Comparison of ENCODE assay signal across 16 cellular contexts in the genomic region with DNA sequence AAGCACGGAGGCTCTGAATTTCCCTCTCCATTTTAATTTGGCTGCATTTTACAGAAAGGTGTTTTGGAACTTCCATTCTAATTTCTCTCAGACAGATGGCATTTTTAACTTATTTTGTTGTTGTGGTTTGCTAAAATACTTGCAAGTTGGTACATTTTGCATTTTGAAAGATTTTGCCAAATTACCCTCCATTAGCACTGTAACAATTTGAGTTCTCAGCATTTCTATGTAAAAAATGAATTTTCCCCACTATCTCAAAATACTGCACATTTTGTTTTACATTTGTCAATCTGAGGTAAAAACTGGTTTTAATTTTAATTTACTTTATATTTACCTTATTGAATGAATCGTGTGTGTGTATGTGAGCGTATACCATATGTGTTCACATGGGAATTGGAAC. TPM values are rescaled to one million over a fixed set of nuclear protein-coding genes. Genes with fewer than 3 reads are reported as not detected.
DNase-seq lines count a peak whose midpoint lies in the region; ATAC-seq and TF ChIP-seq lines count a peak whose summit lies in the region.
"Had no signal": no experiment of that assay in that cellular context is flagged by ENCODE, and none has a peak within 500 bp of the region (broad histone marks: within the 10 kb centered on the region; RNA-seq: fewer than 3 reads in every experiment).

No MANE protein-coding gene starts in this region.

- WGBS in mammary epithelial cell (ENCODE audit: low coverage, missing lambda C conversion rate), result 100% methylated on average over 3 of the region's 3 CpGs

- H3K9me3 ChIP-seq in BLaER1 (peaks cover 7% of the 10 kb centered on the region; the same call in 1 of the 2 replicates), Caco-2 (no peaks in the 10 kb centered on the region), mammary epithelial cell (replicated peaks; ENCODE audit: insufficient read depth, low read length) (no peaks in the 10 kb centered on the region)
- H3K9me3 ChIP-seq: sigmoid colon, tibial artery had no signal

- POLR2A ChIA-PET in Caco-2 (lab: Charles Lee), result no interaction called here
- POLR2A ChIA-PET in activated CD8-positive, alpha-beta T cell treated with anti-CD3 and anti-CD28 coated beads for 36 hours (lab: Charles Lee), result interaction anchor here (1.2 to 2.1 kb wide), 2 partner anchors 9 to 13 kb away, joined by 6 to 12 read pairs; no protein-coding TSS in a partner anchor

- TF ChIP-seq CTCF in Caco-2 (IDR thresholded peaks at IDR 0.05; ENCODE audit: insufficient read depth in 1 of 2, low read depth in 1 of 2, low read length in 1 of 2, severe bottlenecking in 1 of 2, unreplicated experiment in 1 of 2), result no peak
- no peak for TF ChIP-seq CTCF in activated CD8-positive, alpha-beta T cell treated with anti-CD3 and anti-CD28 coated beads for 36 hours (IDR thresholded peaks at IDR 0.05)
- no peak for TF ChIP-seq CTCF in mammary epithelial cell (conservative IDR thresholded peaks at IDR 0.05 in 1 of 2, IDR thresholded peaks at IDR 0.05 in 1 of 2; ENCODE audit: extremely low read depth in 1 of 2, insufficient read depth in 1 of 2, low read depth in 1 of 2, low read length in 2 of 2)

- in situ Hi-C loops in mammary epithelial cell (cut with MboI; ENCODE audit: low sequenced_read_pairs in 2 of 2), result no loop called here

- peak overlapping the region; percentile 18; the same call in 1 of the 2 replicates for H3K4me3 ChIP-seq in BLaER1
- H3K4me3 ChIP-seq in Caco-2 (ENCODE audit: low read depth, low read length), result no peak overlapping the region
- H3K4me3 ChIP-seq in mammary epithelial cell (replicated peaks in 1 of 3; ENCODE audit: insufficient read depth in 1 of 3, low read depth in 2 of 3, low read length in 3 of 3), result no peak overlapping the region
- H3K4me3 ChIP-seq: sigmoid colon, tibial artery had no signal

- no peak overlapping the region for H2AFZ ChIP-seq in mammary epithelial cell (ENCODE audit: low read depth, low read length)

- no peaks in the 10 kb centered on the region for H3K27me3 Mint-ChIP-seq in Caco-2 (ENCODE audit: insufficient read depth, unreplicated experiment)
- no peaks in the 10 kb centered on the region for H3K27me3 Mint-ChIP-seq in activated CD8-positive, alpha-beta T cell treated with anti-CD3 and anti-CD28 coated beads for 36 hours
- H3K27me3 Mint-ChIP-seq in naive B cell, result no peaks in the 10 kb centered on the region
- no peaks in the 10 kb centered on the region for H3K27me3 Mint-ChIP-seq in activated T-helper 1 cell treated with anti-CD3 and anti-CD28 coated beads, Interleukin-12 subunit alpha, Interleukin-12 subunit beta, Interleukin-2, Interleukin-4 antibody, amounts not matched to agents 30 ng/mL and 10 ng/mL and 1 ng/mL, durations not matched to agents 14 hours and 24 hours and 36 hours (ENCODE audit: insufficient read depth)

- H3K4me3 Mint-ChIP-seq in Caco-2 (ENCODE audit: unreplicated experiment) (no peak overlapping the region), naive B cell (peak overlapping the region in 5 of 8 donors; percentile 70 to 87 (median 83))
- peak overlapping the region; percentile 1 for H3K4me3 Mint-ChIP-seq in activated CD8-positive, alpha-beta T cell treated with anti-CD3 and anti-CD28 coated beads for 36 hours
- H3K4me3 Mint-ChIP-seq in activated T-helper 1 cell treated with anti-CD3 and anti-CD28 coated beads, Interleukin-12 subunit alpha, Interleukin-12 subunit beta, Interleukin-2, Interleukin-4 antibody, amounts not matched to agents 30 ng/mL and 10 ng/mL and 1 ng/mL, durations not matched to agents 14 hours and 24 hours and 36 hours, result no peak overlapping the region
- H3K4me3 Mint-ChIP-seq: mesothelial cell of epicardium had no signal

- no peak for ATAC-seq in activated CD8-positive, alpha-beta T cell treated with anti-CD3 and anti-CD28 coated beads for 36 hours
- ATAC-seq in naive B cell (ENCODE audit: low read depth in 2 of 2), result no peak
- no peak for ATAC-seq in HG02884 (IDR thresholded peaks at IDR 0.05; ENCODE audit: unreplicated experiment)

- H3K4me1 ChIP-seq in BLaER1 (peaks cover 73% of the 10 kb centered on the region), Caco-2 (peaks cover 37% of the 10 kb centered on the region), mammary epithelial cell (ENCODE audit: insufficient read depth, low read length) (peaks cover 7% of the 10 kb centered on the region)

- H3K36me3 ChIP-seq in BLaER1 (no peaks in the 10 kb centered on the region), Caco-2 (ENCODE audit: control insufficient read depth, insufficient read depth, low read length) (no peaks in the 10 kb centered on the region), mammary epithelial cell (ENCODE audit: insufficient read depth, low read length) (no peaks in the 10 kb centered on the region)
- H3K36me3 ChIP-seq: sigmoid colon, tibial artery had no signal

- dilution Hi-C loops in mammary epithelial cell (cut with HindIII; ENCODE audit: low sequenced_read_pairs), result no loop called here

- CTCF ChIA-PET in Caco-2 (lab: Charles Lee), result interaction anchor here (2.0 kb wide), 1 partner anchor 74 kb away, joined by 6 read pairs; the partner anchor contains the start of genes MRPS12 and SARS2
- CTCF ChIA-PET in activated CD8-positive, alpha-beta T cell treated with anti-CD3 and anti-CD28 coated beads for 36 hours (lab: Charles Lee), result interaction anchor here (1.6 kb wide), 1 partner anchor 10 kb away, joined by 5 read pairs; no protein-coding TSS in a partner anchor
- CTCF ChIA-PET in mammary epithelial cell (lab: Charles Lee; ENCODE audit: low non-redundant PET), result no interaction called here

- no peaks in the 10 kb centered on the region for H4K20me1 ChIP-seq in BLaER1
- no peaks in the 10 kb centered on the region for H4K20me1 ChIP-seq in mammary epithelial cell (ENCODE audit: insufficient read depth, low read length)

- H3K27me3 ChIP-seq in BLaER1 (no peaks in the 10 kb centered on the region), Caco-2 (replicated peaks; ENCODE audit: control insufficient read depth, insufficient read depth, low read length) (no peaks in the 10 kb centered on the region), mammary epithelial cell (ENCODE audit: insufficient read depth, low read length) (no peaks in the 10 kb centered on the region)
- H3K27me3 ChIP-seq: sigmoid colon had no signal

- no peaks in the 10 kb centered on the region for H3K79me2 ChIP-seq in mammary epithelial cell (ENCODE audit: insufficient read depth, low read length)

- H3K27ac Mint-ChIP-seq in Caco-2 (ENCODE audit: unreplicated experiment) (peak overlapping the region; percentile 88), naive B cell (peak overlapping the region; percentile 84 to 97 (median 96))
- H3K27ac Mint-ChIP-seq in activated CD8-positive, alpha-beta T cell treated with anti-CD3 and anti-CD28 coated beads for 36 hours, result peak overlapping the region; percentile 57
- H3K27ac Mint-ChIP-seq in activated T-helper 1 cell treated with anti-CD3 and anti-CD28 coated beads, Interleukin-12 subunit alpha, Interleukin-12 subunit beta, Interleukin-2, Interleukin-4 antibody, amounts not matched to agents 30 ng/mL and 10 ng/mL and 1 ng/mL, durations not matched to agents 14 hours and 24 hours and 36 hours, result no peak overlapping the region
- H3K27ac Mint-ChIP-seq: mesothelial cell of epicardium had no signal

- peak overlapping the region; percentile 88 for H3K4me2 ChIP-seq in BLaER1
- H3K4me2 ChIP-seq in mammary epithelial cell (ENCODE audit: insufficient read depth, low read depth, low read length), result no peak overlapping the region

- intact Hi-C loops in Caco-2 (cut with micrococcal nuclease; ENCODE audit: unreplicated experiment), result loop anchor here (1.0 kb wide), 1 partner anchor 30 kb away; no protein-coding TSS in a partner anchor
- intact Hi-C loops in activated CD8-positive, alpha-beta T cell treated with anti-CD3 and anti-CD28 coated beads for 36 hours (cut with micrococcal nuclease), result no loop called here
- intact Hi-C loops in mammary epithelial cell (cut with micrococcal nuclease), result no loop called here
- intact Hi-C loops in activated T-helper 1 cell treated with anti-CD3 and anti-CD28 coated beads, Interleukin-12 subunit alpha, Interleukin-12 subunit beta, Interleukin-2, Interleukin-4 antibody, amounts not matched to agents 30 ng/mL and 10 ng/mL and 1 ng/mL, durations not matched to agents 14 hours and 24 hours and 36 hours (cut with micrococcal nuclease), result loop anchor here (10.0 kb wide), 1 partner anchor 302 kb away; no protein-coding TSS in a partner anchor

- H3K27ac ChIP-seq in BLaER1, result peak overlapping the region; percentile 33; the same call in 1 of the 2 replicates
- no peak overlapping the region for H3K27ac ChIP-seq in mammary epithelial cell (ENCODE audit: insufficient read depth, low read depth, low read length)
- H3K27ac ChIP-seq: sigmoid colon, tibial artery had no signal

- BruUV-seq in Caco-2 (replicated peaks; lab: Mats Ljungman, UMichigan) (no TSS peak), mammary epithelial cell (replicated peaks; lab: Mats Ljungman, UMichigan) (no TSS peak)

- no peak overlapping the region for H3K9ac ChIP-seq in BLaER1
- H3K9ac ChIP-seq in mammary epithelial cell (ENCODE audit: insufficient read depth, low read length), result no peak overlapping the region

- no peak for DNase-seq in Caco-2
- DNase-seq in activated CD8-positive, alpha-beta T cell treated with anti-CD3 and anti-CD28 coated beads for 36 hours, result no peak
- DNase-seq in naive B cell, result no peak
- no peak for DNase-seq in stimulated activated CD4-positive, alpha-beta T cell treated with anti-CD3 and anti-CD28 coated beads, Interleukin-15, amount 100 ng/mL, for 24 hours
- no peak for DNase-seq in mammary epithelial cell
- no peak for DNase-seq in activated T-helper 1 cell treated with anti-CD3 and anti-CD28 coated beads, Interleukin-12 subunit alpha, Interleukin-12 subunit beta, Interleukin-2, Interleukin-4 antibody, amounts not matched to agents 30 ng/mL and 10 ng/mL and 1 ng/mL, durations not matched to agents 14 hours and 24 hours and 36 hours (ENCODE audit: low spot score)
- DNase-seq: activated CD8-positive, alpha-beta memory T cell treated with anti-CD3 and anti-CD28 coated beads, Interleukin-2, amount 50 U/mL, for 4 hours; hippocampal formation; kidney glomerular epithelial cell; NCI-H2081 treated with DMSO at 0.1 percent for 48 hours; NCI-H526; sigmoid colon; tibial artery had no signal

- H3K36me3 Mint-ChIP-seq in Caco-2 (ENCODE audit: insufficient read depth, unreplicated experiment) (peaks cover 27% of the 10 kb centered on the region), naive B cell (no peaks in the 10 kb centered on the region)
- peaks cover 7% of the 10 kb centered on the region for H3K36me3 Mint-ChIP-seq in activated CD8-positive, alpha-beta T cell treated with anti-CD3 and anti-CD28 coated beads for 36 hours (ENCODE audit: low read depth)
- H3K36me3 Mint-ChIP-seq in activated T-helper 1 cell treated with anti-CD3 and anti-CD28 coated beads, Interleukin-12 subunit alpha, Interleukin-12 subunit beta, Interleukin-2, Interleukin-4 antibody, amounts not matched to agents 30 ng/mL and 10 ng/mL and 1 ng/mL, durations not matched to agents 14 hours and 24 hours and 36 hours (ENCODE audit: low read depth), result no peaks in the 10 kb centered on the region

- H3K4me1 Mint-ChIP-seq in Caco-2 (ENCODE audit: low read depth, unreplicated experiment) (peaks cover 32% of the 10 kb centered on the region), naive B cell (peaks cover 32 to 65% (median 52%) of the 10 kb centered on the region in 3 donors)
- peaks cover 32% of the 10 kb centered on the region for H3K4me1 Mint-ChIP-seq in activated CD8-positive, alpha-beta T cell treated with anti-CD3 and anti-CD28 coated beads for 36 hours (ENCODE audit: low read depth)
- peaks cover 26% of the 10 kb centered on the region for H3K4me1 Mint-ChIP-seq in activated T-helper 1 cell treated with anti-CD3 and anti-CD28 coated beads, Interleukin-12 subunit alpha, Interleukin-12 subunit beta, Interleukin-2, Interleukin-4 antibody, amounts not matched to agents 30 ng/mL and 10 ng/mL and 1 ng/mL, durations not matched to agents 14 hours and 24 hours and 36 hours (ENCODE audit: low read depth)

- no peaks in the 10 kb centered on the region for H3K9me3 Mint-ChIP-seq in Caco-2 (ENCODE audit: unreplicated experiment)
- H3K9me3 Mint-ChIP-seq in activated CD8-positive, alpha-beta T cell treated with anti-CD3 and anti-CD28 coated beads for 36 hours, result peaks cover 3% of the 10 kb centered on the region
- H3K9me3 Mint-ChIP-seq in naive B cell, result no peaks in the 10 kb centered on the region
- H3K9me3 Mint-ChIP-seq in activated T-helper 1 cell treated with anti-CD3 and anti-CD28 coated beads, Interleukin-12 subunit alpha, Interleukin-12 subunit beta, Interleukin-2, Interleukin-4 antibody, amounts not matched to agents 30 ng/mL and 10 ng/mL and 1 ng/mL, durations not matched to agents 14 hours and 24 hours and 36 hours, result no peaks in the 10 kb centered on the region

RNA-seq across cellular contexts. Expression of gene HNRNPL, which starts 7.0 kb away (rescaled TPM):
- total RNA-seq in Caco-2 (2022) (443 and 446 TPM in 2 replicates), mammary epithelial cell (100 to 1,000 TPM; 200 to 391 TPM)
- total RNA-seq in activated CD8-positive, alpha-beta T cell treated with anti-CD3 and anti-CD28 coated beads for 36 hours, result 100 to 1,000 TPM; 747 to 761 TPM
- polyA plus RNA-seq in naive B cell (ENCODE audit: low read depth in 6 of 6) (100 to 1,000 TPM in 3 of 6 donors, 10 to 100 TPM in 3; 29.0 to 116 (median 99.3) TPM), mammary epithelial cell (242 TPM)
- 784 TPM for polyA minus RNA-seq in mammary epithelial cell
- total RNA-seq in activated T-helper 1 cell treated with anti-CD3 and anti-CD28 coated beads, Interleukin-12 subunit alpha, Interleukin-12 subunit beta, Interleukin-2, Interleukin-4 antibody, amounts not matched to agents 30 ng/mL and 10 ng/mL and 1 ng/mL, durations not matched to agents 14 hours and 24 hours and 36 hours, result 632 and 659 TPM in 2 replicates

RNA-seq across cellular contexts. Expression of gene RINL, which starts 21.3 kb away (rescaled TPM):
- total RNA-seq in Caco-2 (2022) (1.5 and 1.9 TPM in 2 replicates), mammary epithelial cell (1 to 10 TPM; 5.7 to 9.2 TPM)
- total RNA-seq in activated CD8-positive, alpha-beta T cell treated with anti-CD3 and anti-CD28 coated beads for 36 hours, result 10 to 100 TPM; 85.5 to 87.7 TPM
- polyA plus RNA-seq in naive B cell (ENCODE audit: low read depth in 6 of 6) (10 to 100 TPM; 22.1 to 80.3 (median 50.2) TPM), mammary epithelial cell (2.4 TPM)
- 1.3 TPM for polyA minus RNA-seq in mammary epithelial cell
- 70.7 and 73.1 TPM in 2 replicates for total RNA-seq in activated T-helper 1 cell treated with anti-CD3 and anti-CD28 coated beads, Interleukin-12 subunit alpha, Interleukin-12 subunit beta, Interleukin-2, Interleukin-4 antibody, amounts not matched to agents 30 ng/mL and 10 ng/mL and 1 ng/mL, durations not matched to agents 14 hours and 24 hours and 36 hours

RNA-seq across cellular contexts. Expression of gene ECH1, which starts 25.2 kb away (rescaled TPM):
- total RNA-seq in Caco-2 (2022), result 150 and 163 TPM in 2 replicates
- total RNA-seq in activated CD8-positive, alpha-beta T cell treated with anti-CD3 and anti-CD28 coated beads for 36 hours, result 100 to 1,000 TPM; 125 to 128 TPM
- 100 to 1,000 TPM; 234 to 283 (median 274) TPM for polyA plus RNA-seq in naive B cell (ENCODE audit: low read depth in 6 of 6)
- 10 to 100 TPM; 66.0 to 75.9 TPM for total RNA-seq in mammary epithelial cell
- polyA plus RNA-seq in mammary epithelial cell, result 74.5 TPM
- 85.9 TPM for polyA minus RNA-seq in mammary epithelial cell
- 125 and 132 TPM in 2 replicates for total RNA-seq in activated T-helper 1 cell treated with anti-CD3 and anti-CD28 coated beads, Interleukin-12 subunit alpha, Interleukin-12 subunit beta, Interleukin-2, Interleukin-4 antibody, amounts not matched to agents 30 ng/mL and 10 ng/mL and 1 ng/mL, durations not matched to agents 14 hours and 24 hours and 36 hours

RNA-seq across cellular contexts. Expression of gene SIRT2, which starts 42.6 kb away (rescaled TPM):
- total RNA-seq in Caco-2 (2022) (33.3 and 34.4 TPM in 2 replicates), mammary epithelial cell (10 to 100 TPM; 43.3 to 65.3 TPM)
- total RNA-seq in activated CD8-positive, alpha-beta T cell treated with anti-CD3 and anti-CD28 coated beads for 36 hours, result 10 to 100 TPM; 20.0 to 21.5 TPM
- polyA plus RNA-seq in naive B cell (ENCODE audit: low read depth in 6 of 6) (10 to 100 TPM; 43.2 to 64.9 (median 54.4) TPM), mammary epithelial cell (45.6 TPM)
- 51.2 TPM for polyA minus RNA-seq in mammary epithelial cell
- 28.3 and 28.7 TPM in 2 replicates for total RNA-seq in activated T-helper 1 cell treated with anti-CD3 and anti-CD28 coated beads, Interleukin-12 subunit alpha, Interleukin-12 subunit beta, Interleukin-2, Interleukin-4 antibody, amounts not matched to agents 30 ng/mL and 10 ng/mL and 1 ng/mL, durations not matched to agents 14 hours and 24 hours and 36 hours

RNA-seq across cellular contexts. Expression of gene NFKBIB, which starts 43.0 kb away (rescaled TPM):
- total RNA-seq in Caco-2 (2022) (43.9 and 52.6 TPM in 2 replicates), mammary epithelial cell (10 to 100 TPM in 1 of 2 donors, 1 to 10 TPM in 1; 9.5 to 27.2 TPM)
- 10 to 100 TPM; 56.5 to 57.9 TPM for total RNA-seq in activated CD8-positive, alpha-beta T cell treated with anti-CD3 and anti-CD28 coated beads for 36 hours
- polyA plus RNA-seq in naive B cell (ENCODE audit: low read depth in 6 of 6) (10 to 100 TPM in 5 of 6 donors, 1 to 10 TPM in 1; 6.9 to 16.9 (median 12.1) TPM), mammary epithelial cell (17.0 TPM)
- polyA minus RNA-seq in mammary epithelial cell, result 4.1 TPM
- 98.1 and 102 TPM in 2 replicates for total RNA-seq in activated T-helper 1 cell treated with anti-CD3 and anti-CD28 coated beads, Interleukin-12 subunit alpha, Interleukin-12 subunit beta, Interleukin-2, Interleukin-4 antibody, amounts not matched to agents 30 ng/mL and 10 ng/mL and 1 ng/mL, durations not matched to agents 14 hours and 24 hours and 36 hours

Comparison
In these comparisons a context has a peak if more than half of its experiments do, and no peak if none do; other contexts are left out.
1. H3K4me3 Mint-ChIP-seq: peak in activated CD8-positive, alpha-beta T cell treated with anti-CD3 and anti-CD28 coated beads for 36 hours (single experiment) and naive B cell (5 of 8); none in Caco-2 (single experiment) and activated T-helper 1 cell treated with anti-CD3 and anti-CD28 coated beads, Interleukin-12 subunit alpha, Interleukin-12 subunit beta, Interleukin-2, Interleukin-4 antibody, amounts not matched to agents 30 ng/mL and 10 ng/mL and 1 ng/mL, durations not matched to agents 14 hours and 24 hours and 36 hours (single experiment).
2. intact Hi-C loops: an anchor here in Caco-2 (1.0 kb wide) and activated T-helper 1 cell treated with anti-CD3 and anti-CD28 coated beads, Interleukin-12 subunit alpha, Interleukin-12 subunit beta, Interleukin-2, Interleukin-4 antibody, amounts not matched to agents 30 ng/mL and 10 ng/mL and 1 ng/mL, durations not matched to agents 14 hours and 24 hours and 36 hours (10.0 kb wide); none called in activated CD8-positive, alpha-beta T cell treated with anti-CD3 and anti-CD28 coated beads for 36 hours and mammary epithelial cell.